Comparison of ENCODE assay signal across 31 cellular contexts in the genomic region with DNA sequence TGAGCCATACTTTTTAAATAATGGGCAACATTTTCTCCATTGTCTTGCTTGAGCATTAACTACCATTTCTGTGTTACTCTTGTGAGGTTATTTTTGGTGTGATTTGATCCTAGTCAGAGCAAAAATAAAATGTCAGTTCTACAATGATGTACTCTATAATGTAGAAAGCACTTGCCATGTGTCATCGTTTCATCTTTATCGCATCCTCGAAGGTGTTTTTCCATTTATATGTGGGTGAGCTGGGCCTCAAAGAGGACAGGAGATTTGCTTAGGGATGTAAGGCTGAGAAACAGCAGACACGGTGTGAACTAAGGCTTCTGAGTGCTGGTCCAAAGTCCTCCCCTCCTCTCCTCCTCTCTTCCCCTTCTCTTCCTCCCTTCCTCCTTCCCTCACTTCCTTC.
"Had no signal": no experiment of that assay in that cellular context is flagged by ENCODE, and none has a peak within 500 bp of the region (broad histone marks: within the 10 kb centered on the region; RNA-seq: fewer than 3 reads in every experiment).

No MANE protein-coding gene starts in this region.

- H3K27me3 ChIP-seq: colonic mucosa, esophagus muscularis mucosa, foreskin keratinocyte, gastroesophageal sphincter, heart left ventricle, left lung, neural progenitor cell, right atrium auricular region, tibial nerve, upper lobe of left lung, uterus had no signal

- ATAC-seq: foreskin keratinocyte; gastroesophageal sphincter; heart left ventricle; left cardiac atrium; left lung; naive thymus-derived CD4-positive, alpha-beta T cell; sciatic nerve had no signal

- H3K27ac ChIP-seq: colonic mucosa, esophagus muscularis mucosa, foreskin keratinocyte, gastroesophageal sphincter, heart left ventricle, left lung, neural progenitor cell, prostate gland, right atrium auricular region, thoracic aorta, tibial nerve, upper lobe of left lung, uterus had no signal

- H3K36me3 ChIP-seq: colonic mucosa, heart left ventricle, left lung, neural progenitor cell, prostate gland, right atrium auricular region, thoracic aorta, tibial nerve, upper lobe of left lung, uterus had no signal

- H3K4me3 Mint-ChIP-seq: dendritic cell treated with granulocyte-macrophage colony-stimulating factor and Interleukin-4, amounts not matched to agents 40 ng/mL and 50 ng/mL, for 4 days; naive thymus-derived CD4-positive, alpha-beta T cell; nephron; neural progenitor cell had no signal

- H3K9me3 Mint-ChIP-seq: dendritic cell treated with granulocyte-macrophage colony-stimulating factor and Interleukin-4, amounts not matched to agents 40 ng/mL and 50 ng/mL, for 4 days; naive thymus-derived CD4-positive, alpha-beta T cell; nephron; neural progenitor cell had no signal

- H3K9me3 ChIP-seq: colonic mucosa, esophagus muscularis mucosa, gastroesophageal sphincter, heart left ventricle, left lung, prostate gland, right atrium auricular region, thoracic aorta, tibial nerve, upper lobe of left lung, uterus had no signal

- FAIRE-seq: endothelial cell of umbilical vein, islet of Langerhans had no signal

- H3K9ac ChIP-seq: neural progenitor cell had no signal

- H3K4me3 ChIP-seq: colonic mucosa, esophagus muscularis mucosa, gastroesophageal sphincter, heart left ventricle, left lung, neural progenitor cell, prostate gland, right atrium auricular region, smooth muscle cell, thoracic aorta, tibial nerve, upper lobe of left lung, uterus had no signal

- H3K27ac Mint-ChIP-seq: dendritic cell treated with granulocyte-macrophage colony-stimulating factor and Interleukin-4, amounts not matched to agents 40 ng/mL and 50 ng/mL, for 4 days; nephron; neural progenitor cell had no signal

- DNase-seq: colonic mucosa; effector CD8-positive, alpha-beta T cell; foreskin keratinocyte; heart left ventricle; hippocampal formation; left cardiac atrium; left lung; mesenchymal stem cell; midbrain; naive thymus-derived CD4-positive, alpha-beta T cell; stimulated activated CD4-positive, alpha-beta T cell treated with anti-CD3 and anti-CD28 coated beads, Interleukin-12 subunit alpha, Interleukin-12 subunit beta, amount 100 ng/mL, for 4 hours; stimulated activated CD4-positive, alpha-beta T cell treated with anti-CD3 and anti-CD28 coated beads, Interleukin-1b, Interleukin-23, amount 100 ng/mL, for 48 hours; stimulated activated CD4-positive, alpha-beta T cell treated with anti-CD3 and anti-CD28 coated beads, Interleukin-4, amount 100 ng/mL, for 1 hour; stimulated activated CD8-positive, alpha-beta memory T cell treated with anti-CD3 and anti-CD28 coated beads, Interleukin-4, amount 100 ng/mL, for 48 hours; stimulated activated naive CD4-positive, alpha-beta T cell; substantia nigra; upper lobe of left lung; uterus had no signal

- H3K27me3 Mint-ChIP-seq: dendritic cell treated with granulocyte-macrophage colony-stimulating factor and Interleukin-4, amounts not matched to agents 40 ng/mL and 50 ng/mL, for 4 days; naive thymus-derived CD4-positive, alpha-beta T cell had no signal

- H3K36me3 Mint-ChIP-seq: neural progenitor cell had no signal

- H3K4me1 ChIP-seq: colonic mucosa, foreskin keratinocyte, neural progenitor cell, prostate gland had no signal
